22 cellular contexts compared by ENCODE assay signal in the genomic region with DNA sequence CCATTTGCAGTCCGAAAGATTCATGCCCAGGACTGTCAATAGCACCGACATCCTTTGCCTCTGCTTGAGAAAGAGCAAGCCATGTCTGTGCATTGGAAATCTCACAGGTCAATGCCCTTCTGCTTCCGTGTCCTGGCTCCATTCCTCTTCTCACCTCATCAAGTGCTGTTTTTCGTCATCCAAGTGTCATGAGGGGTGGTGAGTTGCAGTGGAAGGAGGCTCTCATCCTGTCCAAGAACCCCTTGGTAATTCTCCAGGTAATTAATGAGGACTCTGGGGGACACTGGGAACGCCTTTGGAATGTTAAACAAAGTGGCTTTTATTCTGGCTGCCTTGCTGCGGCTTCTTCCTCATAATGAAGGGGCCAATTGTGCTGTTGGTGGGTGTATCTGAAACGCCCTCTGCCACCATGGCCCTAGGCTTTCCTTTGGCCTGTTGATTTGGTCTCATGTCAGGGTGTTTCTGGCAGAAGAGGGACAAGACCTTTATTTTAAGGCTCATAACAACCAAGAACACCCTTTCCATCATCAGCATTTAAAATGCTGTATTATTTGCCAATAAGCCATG. TPM values are rescaled to one million over a fixed set of nuclear protein-coding genes. Genes with fewer than 3 reads are reported as not detected.
A peak's percentile ranks its signal among the peaks of the same experiment; 100 is the strongest.
DNase-seq lines count a peak whose midpoint lies in the region; ATAC-seq, FAIRE-seq and TF ChIP-seq lines count a peak whose summit lies in the region.
"Had no signal": no experiment of that assay in that cellular context is flagged by ENCODE, and none has a peak within 500 bp of the region (broad histone marks: within the 10 kb centered on the region; RNA-seq: fewer than 3 reads in every experiment).

No MANE protein-coding gene starts in this region.

- in situ Hi-C loops in K562 (cut with MboI) = no loop called here

- no peaks in the 10 kb centered on the region for H3K27me3 ChIP-seq in K562 (ENCODE audit: control insufficient read depth in 2 of 2, insufficient read depth in 2 of 2, low read length in 2 of 2)
- no peaks in the 10 kb centered on the region for H3K27me3 ChIP-seq in heart right ventricle
- H3K27me3 ChIP-seq in muscle layer of colon (ENCODE audit: control insufficient read depth in 1 of 2, insufficient read depth in 2 of 2, low read length in 2 of 2) = no peaks in the 10 kb centered on the region
- H3K27me3 ChIP-seq: gastroesophageal sphincter, Peyer's patch, thyroid gland had no signal

- POLR2A ChIA-PET in K562 (lab: Yijun Ruan, JAX) = no interaction called here

- WGBS in K562 (ENCODE audit: insufficient coverage, low coverage, missing lambda C conversion rate) = 76% methylated on average over 7 of the region's 7 CpGs
- WGBS in heart right ventricle, 2 donors = 42% methylated on average over 7 of the region's 7 CpGs

- H3K4me3 ChIP-seq in K562 = no peak overlapping the region
- H3K4me3 ChIP-seq in heart right ventricle = no peak overlapping the region
- peak overlapping the region in 1 of 2 donors; percentile 31 for H3K4me3 ChIP-seq in muscle layer of colon (ENCODE audit: low read depth in 1 of 2, low read length in 2 of 2)
- H3K4me3 ChIP-seq: gastroesophageal sphincter, Peyer's patch, SK-N-MC, thyroid gland had no signal

- H3K4me2 ChIP-seq in K562 (ENCODE audit: insufficient read depth, low read length) = no peak overlapping the region

- intact Hi-C loops in K562 (cut with micrococcal nuclease) = no loop called here
- intact Hi-C loops in heart right ventricle (cut with DNase I) = no loop called here

- no peaks in the 10 kb centered on the region for H3K9me1 ChIP-seq in K562 (ENCODE audit: control insufficient read depth, insufficient read depth, low read length)

- no peaks in the 10 kb centered on the region for H3K9me3 Mint-ChIP-seq in activated T-cell treated with anti-CD3 and anti-CD28 coated beads, Interleukin-2, amount 50 U/mL, for 24 hours
- H3K9me3 Mint-ChIP-seq: stimulated activated effector memory CD8-positive, alpha-beta T cell treated with anti-CD3 and anti-CD28 coated beads, Interleukin-12 subunit alpha, Interleukin-12 subunit beta, amount 100 ng/mL, for 72 hours had no signal

- H3K4me1 Mint-ChIP-seq in activated T-cell treated with anti-CD3 and anti-CD28 coated beads, Interleukin-2, amount 50 U/mL, for 24 hours (ENCODE audit: low read depth) = no peaks in the 10 kb centered on the region
- H3K4me1 Mint-ChIP-seq: stimulated activated effector memory CD8-positive, alpha-beta T cell treated with anti-CD3 and anti-CD28 coated beads, Interleukin-12 subunit alpha, Interleukin-12 subunit beta, amount 100 ng/mL, for 72 hours had no signal

- TF ChIP-seq RAD21 in K562 (CRISPR knock-in tag; conservative IDR thresholded peaks at IDR 0.05 in 1 of 2, IDR thresholded peaks at IDR 0.05 in 1 of 2) = no peak

- CTCF ChIA-PET in K562 (lab: Yijun Ruan, JAX; ENCODE audit: low intra/inter-chr PET ratio) = no interaction called here

- H3K79me2 ChIP-seq in K562 (ENCODE audit: control insufficient read depth, insufficient read depth, low read length) = no peaks in the 10 kb centered on the region

- TF ChIP-seq EP300 in K562 (IDR thresholded peaks at IDR 0.05; ENCODE audit: low read length) = no peak

- no peaks in the 10 kb centered on the region for H4K20me1 ChIP-seq in K562 (replicated peaks; ENCODE audit: control insufficient read depth, insufficient read depth, low read length)

- H3K9ac ChIP-seq in K562 (ENCODE audit: insufficient read depth in 1 of 2, low read depth in 2 of 2, low read length in 2 of 2) = no peak overlapping the region
- no peak overlapping the region for H3K9ac ChIP-seq in muscle layer of colon (ENCODE audit: low read length)

- no peak for DNase-seq in K562 (ENCODE audit: extremely low read depth in 1 of 4, low spot score in 3 of 4)
- DNase-seq in heart right ventricle = peak in 1 of 2 donors; percentile 38
- DNase-seq in activated T-cell treated with anti-CD3 and anti-CD28 coated beads, Interleukin-2, amount 50 U/mL, for 24 hours = no peak
- DNase-seq in stimulated activated CD4-positive, alpha-beta T cell treated with anti-CD3 and anti-CD28 coated beads, Interleukin-4, amount 100 ng/mL, for 4 hours = no peak
- no peak for DNase-seq in GM12892 (ENCODE audit: insufficient read length)
- DNase-seq: activated CD8-positive, alpha-beta memory T cell treated with anti-CD3 and anti-CD28 coated beads, Interleukin-2, amount 50 U/mL, for 4 hours; activated effector memory CD4-positive, alpha-beta T cell treated with Interleukin-2 at 50 U/mL for 16 hours; central memory CD4-positive, alpha-beta T cell; erythroblast; HCEC 1CT; NCI-H1092 treated with DMSO at 0.1 percent for 48 hours; NCI-H510A treated with DMSO at 0.1 percent for 48 hours; occipital lobe; Peyer's patch; WERI-Rb-1 had no signal

- no peak for TF ChIP-seq CTCF in K562 (IDR thresholded peaks at IDR 0.05 in 2 of 3, conservative IDR thresholded peaks at IDR 0.05 in 1 of 3; ENCODE audit: insufficient read depth in 2 of 3, low read depth in 1 of 3, low read length in 3 of 3)
- no peak for TF ChIP-seq CTCF in heart right ventricle (IDR thresholded peaks at IDR 0.05)

- no peaks in the 10 kb centered on the region for H3K36me3 Mint-ChIP-seq in activated T-cell treated with anti-CD3 and anti-CD28 coated beads, Interleukin-2, amount 50 U/mL, for 24 hours (ENCODE audit: low read depth)
- H3K36me3 Mint-ChIP-seq: stimulated activated effector memory CD8-positive, alpha-beta T cell treated with anti-CD3 and anti-CD28 coated beads, Interleukin-12 subunit alpha, Interleukin-12 subunit beta, amount 100 ng/mL, for 72 hours had no signal

- no peak for ATAC-seq in K562
- peak; percentile 46 to 83 (median 69) for ATAC-seq in heart right ventricle
- ATAC-seq: gastroesophageal sphincter; stimulated activated effector memory CD8-positive, alpha-beta T cell treated with anti-CD3 and anti-CD28 coated beads, Interleukin-12 subunit alpha, Interleukin-12 subunit beta, amount 100 ng/mL, for 72 hours had no signal

- H3K4me1 ChIP-seq in K562 (replicated peaks in 1 of 2; ENCODE audit: control insufficient read depth in 2 of 2, insufficient read depth in 2 of 2, low read length in 2 of 2) = peaks cover 0 to 14% of the 10 kb centered on the region in 2 experiments; a peak in 4 of 5 replicates
- H3K4me1 ChIP-seq in heart right ventricle = peaks cover 3 to 23% (median 15%) of the 10 kb centered on the region in 9 donors
- H3K4me1 ChIP-seq in muscle layer of colon (ENCODE audit: insufficient read depth, low read length) = peaks cover 34% of the 10 kb centered on the region

- H2AFZ ChIP-seq in K562 (ENCODE audit: low read depth, low read length) = 0 out of 2 replicates have a peak overlapping the region, but pooled peaks have one; percentile 20

- BruUV-seq in K562 (replicated peaks; lab: Mats Ljungman, UMichigan) = no TSS peak

- peak; percentile 11 for FAIRE-seq in K562 (lab: Jason Lieb, UNC)
- no peak for FAIRE-seq in GM12892 (lab: Jason Lieb, UNC)

- H3K27ac Mint-ChIP-seq in activated T-cell treated with anti-CD3 and anti-CD28 coated beads, Interleukin-2, amount 50 U/mL, for 24 hours = no peak overlapping the region
- H3K27ac Mint-ChIP-seq: stimulated activated effector memory CD8-positive, alpha-beta T cell treated with anti-CD3 and anti-CD28 coated beads, Interleukin-12 subunit alpha, Interleukin-12 subunit beta, amount 100 ng/mL, for 72 hours had no signal

- no peaks in the 10 kb centered on the region for H3K9me3 ChIP-seq in K562 (replicated peaks; ENCODE audit: control insufficient read depth, insufficient read depth, low read depth, low read length)
- peaks cover 0 to 3% (median 0%) of the 10 kb centered on the region in 11 donors for H3K9me3 ChIP-seq in heart right ventricle
- H3K9me3 ChIP-seq in muscle layer of colon (ENCODE audit: low read length) = no peaks in the 10 kb centered on the region
- H3K9me3 ChIP-seq: gastroesophageal sphincter, Peyer's patch, thyroid gland had no signal

- H3K36me3 ChIP-seq in K562 (ENCODE audit: control insufficient read depth, insufficient read depth, low read length) (no peaks in the 10 kb centered on the region), heart right ventricle (no peaks in the 10 kb centered on the region), muscle layer of colon (ENCODE audit: insufficient read depth, low read length) (no peaks in the 10 kb centered on the region)
- H3K36me3 ChIP-seq: gastroesophageal sphincter, Peyer's patch, thyroid gland, WERI-Rb-1 had no signal

- H3K4me3 Mint-ChIP-seq in activated T-cell treated with anti-CD3 and anti-CD28 coated beads, Interleukin-2, amount 50 U/mL, for 24 hours = no peak overlapping the region
- H3K4me3 Mint-ChIP-seq: stimulated activated effector memory CD8-positive, alpha-beta T cell treated with anti-CD3 and anti-CD28 coated beads, Interleukin-12 subunit alpha, Interleukin-12 subunit beta, amount 100 ng/mL, for 72 hours had no signal

- H3K27ac ChIP-seq in K562 (ENCODE audit: extremely low read depth, low read depth, low read length) (no peak overlapping the region), heart right ventricle (peak overlapping the region in 9 of 10 donors; percentile 28 to 65 (median 35)), muscle layer of colon (ENCODE audit: low read depth, low read length) (peak overlapping the region; percentile 46), temporal lobe (ENCODE audit: low read depth, low read length) (peak overlapping the region; percentile 36)
- H3K27ac ChIP-seq: Peyer's patch, SK-N-MC, thyroid gland, WERI-Rb-1 had no signal

- peaks cover 13% of the 10 kb centered on the region for H3K27me3 Mint-ChIP-seq in activated T-cell treated with anti-CD3 and anti-CD28 coated beads, Interleukin-2, amount 50 U/mL, for 24 hours

- TF ChIP-seq POLR2A in K562 (conservative IDR thresholded peaks at IDR 0.05) (no peak), GM12892 (IDR thresholded peaks at IDR 0.05; ENCODE audit: low read depth, low read length) (no peak)

RNA-seq across cellular contexts. Expression of a gene that starts 57.7 kb away (rescaled TPM):
- total RNA-seq in K562 (2011; cell fraction: chromatin; rRNA removed; ENCODE audit: low replicate concordance) = not detected in 2 replicates
- total RNA-seq in K562 (2011; cell fraction: nucleolus; rRNA removed) = 0.26 TPM in 1 of 2 replicates, not detected in the other
- total RNA-seq in K562 (2011; cell fraction: nucleoplasm; rRNA removed) = 0.15 TPM in 1 of 2 replicates, not detected in the other
- 0.08 TPM in 1 of 2 replicates, not detected in the other for total RNA-seq in K562 (2014; rRNA removed)
- 0.10 and 0.11 TPM in 2 replicates for total RNA-seq in K562 (2014; rRNA removed; fragmentation: Illumina TruSeq; extraction: Trizol)
- total RNA-seq in K562 (2015; rRNA removed; fragmentation: Illumina TruSeq; extraction: Trizol) = not detected in 2 replicates
- 0.24 TPM in 1 of 2 replicates, not detected in the other for total RNA-seq in K562 (2021)
- polyA plus RNA-seq in K562 (2011; rRNA removed) = 0.06 and 4.5 TPM in 2 replicates
- polyA plus RNA-seq in K562 (2011; cell fraction: cytosol; rRNA removed) = 3.0 TPM in 1 of 2 replicates, not detected in the other
- 0.14 and 4.2 TPM in 2 replicates for polyA plus RNA-seq in K562 (2011; cell fraction: nucleus; rRNA removed)
- 0.12 and 0.69 TPM in 2 replicates for polyA plus RNA-seq in K562 (2012)
- 0.10 TPM in 2 replicates for polyA plus RNA-seq in K562 (2014; fragmentation: Illumina TruSeq; extraction: Trizol)
- under 1 TPM; 0.13 to 0.14 TPM for polyA plus RNA-seq in K562 (2014; fragmentation: Nextera tagmentation; extraction: Ambion mirVana)
- 0.07 TPM in 1 of 2 replicates, not detected in the other for polyA plus RNA-seq in K562 (2014; rRNA removed)
- 7.1 TPM in 1 of 2 replicates, not detected in the other for polyA minus RNA-seq in K562 (2011; rRNA and poly(A)+ RNA removed)
- polyA minus RNA-seq in K562 (2011; cell fraction: cytosol; rRNA and poly(A)+ RNA removed) = 2.0 TPM in 1 of 2 replicates, not detected in the other
- 0.27 and 10.4 TPM in 2 replicates for polyA minus RNA-seq in K562 (2011; cell fraction: nucleus; rRNA and poly(A)+ RNA removed)
- total RNA-seq in heart right ventricle = 100 to 1,000 TPM; 121 to 315 (median 190) TPM
- polyA plus RNA-seq in heart right ventricle = 10 to 100 TPM; 27.5 to 41.0 TPM
- total RNA-seq in temporal lobe = 22.9 TPM
- not detected for polyA plus RNA-seq in GM12892 (2012; ENCODE audit: missing spikeins)
- total RNA-seq: T-helper 2 cell treated with Interferon-gamma antibody and Interleukin-4, amounts not matched to agents 100 ng/mL and 5 ng/mL, for 36 hours had no signal

Comparison
In these comparisons a context has a peak if more than half of its experiments do, and no peak if none do; other contexts are left out.
1. RNA of a gene that starts 57.7 kb away (total RNA-seq): 121 to 315 TPM in heart right ventricle and 22.9 TPM in temporal lobe (single experiment); 0.08 to 0.26 TPM in K562; every median in the first group is over 10 times any median in the second.